In the genomic region with DNA sequence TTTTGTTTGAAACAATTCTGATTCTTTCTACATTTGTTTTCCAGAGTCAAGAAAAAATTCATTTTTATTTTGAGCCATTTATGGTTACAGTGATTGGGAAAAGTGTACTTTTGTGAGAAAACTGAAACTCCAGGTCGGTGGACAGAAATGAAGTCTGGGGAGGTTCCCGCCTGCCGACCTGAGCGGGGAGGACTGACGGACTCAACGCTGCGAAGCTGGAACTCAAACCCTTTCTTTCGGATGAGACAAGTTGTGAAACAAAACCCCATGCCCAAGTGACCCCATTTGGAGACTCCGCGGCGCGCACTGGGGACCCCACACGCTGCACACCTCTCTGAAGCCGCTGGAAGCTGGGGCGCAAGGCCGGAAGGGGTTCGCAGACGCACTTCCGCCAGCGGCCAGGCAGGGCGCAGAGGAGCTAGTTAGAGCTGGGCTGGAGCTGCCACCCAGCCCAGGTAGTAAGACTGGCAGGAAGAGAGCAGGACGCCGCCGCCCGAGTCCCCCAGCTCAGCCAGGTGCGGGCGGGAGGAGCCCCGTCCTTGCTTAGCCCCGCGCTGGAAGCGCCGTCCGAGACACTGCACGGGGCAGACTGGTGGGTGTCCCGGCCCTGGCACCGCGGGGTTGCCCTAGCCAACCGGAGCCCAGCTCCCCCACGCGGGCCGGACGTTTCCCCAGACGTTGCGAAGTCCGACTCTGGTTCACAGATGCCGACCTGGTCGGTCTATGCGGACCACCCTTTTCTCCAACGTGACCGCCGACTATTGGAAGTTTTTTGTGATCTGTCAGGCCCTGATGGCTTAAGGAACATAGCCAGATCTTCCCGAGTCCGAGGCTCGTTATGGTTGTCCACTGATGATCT, we compare ENCODE assay signal across 1 cellular context.
A peak's percentile ranks its signal among the peaks of the same experiment; 100 is the strongest.
TF ChIP-seq lines count a peak whose summit lies in the region.

No MANE protein-coding gene starts in this region.

TF ChIP-seq in PFSK-1, 5 proteins besides CTCF, POLR2A, EP300 and RAD21 (continued from another document):
- TF ChIP-seq, protein P1, sequence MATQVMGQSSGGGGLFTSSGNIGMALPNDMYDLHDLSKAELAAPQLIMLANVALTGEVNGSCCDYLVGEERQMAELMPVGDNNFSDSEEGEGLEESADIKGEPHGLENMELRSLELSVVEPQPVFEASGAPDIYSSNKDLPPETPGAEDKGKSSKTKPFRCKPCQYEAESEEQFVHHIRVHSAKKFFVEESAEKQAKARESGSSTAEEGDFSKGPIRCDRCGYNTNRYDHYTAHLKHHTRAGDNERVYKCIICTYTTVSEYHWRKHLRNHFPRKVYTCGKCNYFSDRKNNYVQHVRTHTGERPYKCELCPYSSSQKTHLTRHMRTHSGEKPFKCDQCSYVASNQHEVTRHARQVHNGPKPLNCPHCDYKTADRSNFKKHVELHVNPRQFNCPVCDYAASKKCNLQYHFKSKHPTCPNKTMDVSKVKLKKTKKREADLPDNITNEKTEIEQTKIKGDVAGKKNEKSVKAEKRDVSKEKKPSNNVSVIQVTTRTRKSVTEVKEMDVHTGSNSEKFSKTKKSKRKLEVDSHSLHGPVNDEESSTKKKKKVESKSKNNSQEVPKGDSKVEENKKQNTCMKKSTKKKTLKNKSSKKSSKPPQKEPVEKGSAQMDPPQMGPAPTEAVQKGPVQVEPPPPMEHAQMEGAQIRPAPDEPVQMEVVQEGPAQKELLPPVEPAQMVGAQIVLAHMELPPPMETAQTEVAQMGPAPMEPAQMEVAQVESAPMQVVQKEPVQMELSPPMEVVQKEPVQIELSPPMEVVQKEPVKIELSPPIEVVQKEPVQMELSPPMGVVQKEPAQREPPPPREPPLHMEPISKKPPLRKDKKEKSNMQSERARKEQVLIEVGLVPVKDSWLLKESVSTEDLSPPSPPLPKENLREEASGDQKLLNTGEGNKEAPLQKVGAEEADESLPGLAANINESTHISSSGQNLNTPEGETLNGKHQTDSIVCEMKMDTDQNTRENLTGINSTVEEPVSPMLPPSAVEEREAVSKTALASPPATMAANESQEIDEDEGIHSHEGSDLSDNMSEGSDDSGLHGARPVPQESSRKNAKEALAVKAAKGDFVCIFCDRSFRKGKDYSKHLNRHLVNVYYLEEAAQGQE (IDR thresholded peaks at IDR 0.05; ENCODE audit: insufficient read depth in 1 of 2, low read depth in 2 of 2, low read length in 2 of 2), result 0 out of 4 replicates have a peak, but pooled peaks of 1 of the 2 experiments have one; percentile 36
- peak; percentile 74; the same call in 1 of the 2 replicates for TF ChIP-seq TAF1 (IDR thresholded peaks at IDR 0.05; ENCODE audit: borderline replicate concordance, insufficient read depth, low read length)
- TF ChIP-seq SIN3A (IDR thresholded peaks at IDR 0.05; ENCODE audit: borderline replicate concordance, insufficient read depth, low read length), result no peak
TF ChIP-seq in PFSK-1: peak in this region for 3.
